ENCODE assay signal across 8 cellular contexts in the genomic region with DNA sequence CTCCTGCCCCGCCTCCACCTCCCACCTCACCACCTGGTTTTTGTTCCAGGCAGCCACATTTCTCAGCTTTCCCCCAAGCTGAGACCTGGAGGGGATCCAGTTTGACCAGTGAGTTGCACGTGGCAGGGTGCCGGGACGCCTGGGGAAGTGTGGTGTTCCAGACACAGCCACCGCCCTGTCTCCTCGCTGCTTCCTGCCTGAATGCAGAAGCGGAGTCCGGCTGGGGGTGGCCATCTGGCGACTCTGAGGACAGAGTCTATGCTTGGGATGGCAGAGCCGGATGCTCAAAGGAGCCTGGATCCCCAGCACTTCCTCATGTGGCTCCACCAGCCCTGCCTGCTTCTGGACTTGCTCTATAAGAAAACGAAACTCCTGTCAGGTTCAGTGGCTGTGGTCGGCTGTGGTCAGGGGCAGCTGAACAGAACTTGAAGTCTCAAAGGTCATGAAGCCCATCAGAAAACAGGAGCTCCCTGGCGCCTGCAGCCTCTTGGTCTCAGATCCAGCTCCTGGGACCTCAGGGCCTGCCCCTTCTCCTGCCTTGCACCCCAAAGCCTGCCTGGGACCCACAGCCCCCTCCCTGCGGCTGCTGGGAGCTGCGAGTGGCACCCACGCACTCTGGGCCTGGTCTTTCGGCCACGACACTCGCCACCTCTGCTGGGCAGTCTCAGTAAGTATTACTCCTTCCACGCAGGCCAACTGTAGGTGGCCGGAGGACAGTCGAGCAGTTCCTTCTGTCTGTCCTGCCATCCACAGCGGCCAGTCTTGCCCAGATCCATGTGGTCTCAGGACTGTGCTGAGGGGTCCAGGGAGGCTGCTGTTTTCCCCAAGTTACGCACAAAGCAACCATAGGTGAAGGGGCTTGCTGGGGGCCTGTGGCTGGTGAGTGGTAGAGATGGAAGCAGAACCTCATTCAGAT.
DNase-seq lines count a peak whose midpoint lies in the region; ATAC-seq and TF ChIP-seq lines count a peak whose summit lies in the region.

No MANE protein-coding gene starts in this region.

- H3K9me3 Mint-ChIP-seq in natural killer cell treated with Interleukin-12 subunit alpha and Interleukin-12 subunit beta and Interleukin-15 and Interleukin-18, amount 100 ng/mL, for 72 hours, result no peaks in the 10 kb centered on the region
- H3K9me3 Mint-ChIP-seq in nephron progenitor cell, result no peaks in the 10 kb centered on the region
- peaks cover 0 to 8% (median 4%) of the 10 kb centered on the region in 8 donors for H3K9me3 Mint-ChIP-seq in CD4-positive, alpha-beta memory T cell

- POLR2A ChIA-PET in CD4-positive, alpha-beta memory T cell (lab: Charles Lee; ENCODE audit: partially characterized antibody), result interaction anchor here (0.6 kb wide), 1 partner anchor 14 kb away, joined by 4 read pairs; no protein-coding TSS in a partner anchor

- H3K36me3 ChIP-seq in CD4-positive, alpha-beta memory T cell (ENCODE audit: insufficient read depth, low read length), result no peaks in the 10 kb centered on the region

- in situ Hi-C loops in GM13976 (cut with MboI; ENCODE audit: low sequenced_read_pairs, unreplicated experiment), result no loop called here

- CTCF ChIA-PET in CD4-positive, alpha-beta memory T cell (lab: Charles Lee; ENCODE audit: partially characterized antibody), result no interaction called here

- H3K36me3 Mint-ChIP-seq in natural killer cell treated with Interleukin-12 subunit alpha and Interleukin-12 subunit beta and Interleukin-15 and Interleukin-18, amount 100 ng/mL, for 72 hours, result no peaks in the 10 kb centered on the region
- H3K36me3 Mint-ChIP-seq in nephron progenitor cell (ENCODE audit: low read depth), result no peaks in the 10 kb centered on the region
- peaks cover 0 to 5% of the 10 kb centered on the region in 2 donors for H3K36me3 Mint-ChIP-seq in CD4-positive, alpha-beta memory T cell

- DNase-seq in GM13976 (ENCODE audit: low spot score), result peak; percentile 85
- DNase-seq in Kasumi-1 (lab: John Stamatoyannopoulos, UW), result peak; percentile 87 to 91
- DNase-seq in dermis blood vessel endothelial cell, result peak; percentile 66
- peak; percentile 59 for DNase-seq in natural killer cell treated with Interleukin-12 subunit alpha and Interleukin-12 subunit beta and Interleukin-15 and Interleukin-18, amount 100 ng/mL, for 72 hours (ENCODE audit: low spot score)
- DNase-seq in nephron progenitor cell, result no peak
- no peak for DNase-seq in dedifferentiated amniotic fluid mesenchymal stem cell (ENCODE audit: extremely low spot score)
- DNase-seq in CD4-positive, alpha-beta memory T cell, result no peak

- H3K27ac Mint-ChIP-seq in natural killer cell treated with Interleukin-12 subunit alpha and Interleukin-12 subunit beta and Interleukin-15 and Interleukin-18, amount 100 ng/mL, for 72 hours, result no peak overlapping the region
- no peak overlapping the region for H3K27ac Mint-ChIP-seq in nephron progenitor cell
- peak overlapping the region in 1 of 7 donors; percentile 57 for H3K27ac Mint-ChIP-seq in CD4-positive, alpha-beta memory T cell

- no peaks in the 10 kb centered on the region for H3K9me3 ChIP-seq in CD4-positive, alpha-beta memory T cell (ENCODE audit: control insufficient read depth in 1 of 2, low read length in 2 of 2)

- TF ChIP-seq CTCF in GM13976 (IDR thresholded peaks at IDR 0.05; ENCODE audit: borderline replicate concordance, control extremely low read depth, extremely low read depth, insufficient read depth, missing control alignments) (no peak), nephron progenitor cell (IDR thresholded peaks at IDR 0.05) (no peak)

- H3K27me3 ChIP-seq in CD4-positive, alpha-beta memory T cell (ENCODE audit: insufficient read depth, low read length), result no peaks in the 10 kb centered on the region

- no peak overlapping the region for H3K4me3 ChIP-seq in CD4-positive, alpha-beta memory T cell (ENCODE audit: low read length in 2 of 2)

- ATAC-seq in GM21528 (IDR thresholded peaks at IDR 0.05; ENCODE audit: low FRiP score, unreplicated experiment), result peak; percentile 86
- ATAC-seq in natural killer cell treated with Interleukin-12 subunit alpha and Interleukin-12 subunit beta and Interleukin-15 and Interleukin-18, amount 100 ng/mL, for 72 hours, result peak; percentile 51 to 60

- H3K4me3 Mint-ChIP-seq in natural killer cell treated with Interleukin-12 subunit alpha and Interleukin-12 subunit beta and Interleukin-15 and Interleukin-18, amount 100 ng/mL, for 72 hours, result peak overlapping the region; percentile 16
- H3K4me3 Mint-ChIP-seq in nephron progenitor cell, result no peak overlapping the region
- no peak overlapping the region for H3K4me3 Mint-ChIP-seq in CD4-positive, alpha-beta memory T cell

- H3K4me1 Mint-ChIP-seq in natural killer cell treated with Interleukin-12 subunit alpha and Interleukin-12 subunit beta and Interleukin-15 and Interleukin-18, amount 100 ng/mL, for 72 hours (ENCODE audit: low read depth in 2 of 2), result peaks cover 22% of the 10 kb centered on the region in 2 donors
- H3K4me1 Mint-ChIP-seq in nephron progenitor cell, result peaks cover 38% of the 10 kb centered on the region
- peaks cover 17 to 31% (median 24%) of the 10 kb centered on the region in 4 donors for H3K4me1 Mint-ChIP-seq in CD4-positive, alpha-beta memory T cell

- H3K27ac ChIP-seq in CD4-positive, alpha-beta memory T cell (ENCODE audit: low read depth, low read length), result no peak overlapping the region

- H3K4me1 ChIP-seq in CD4-positive, alpha-beta memory T cell (ENCODE audit: insufficient read depth, low read length), result peaks cover 21% of the 10 kb centered on the region

- H3K27me3 Mint-ChIP-seq in natural killer cell treated with Interleukin-12 subunit alpha and Interleukin-12 subunit beta and Interleukin-15 and Interleukin-18, amount 100 ng/mL, for 72 hours, result peaks cover 28 to 31% of the 10 kb centered on the region in 2 donors
- peaks cover 3% of the 10 kb centered on the region for H3K27me3 Mint-ChIP-seq in nephron progenitor cell (ENCODE audit: low read depth, poor library complexity)
- peaks cover 3% of the 10 kb centered on the region in 2 donors for H3K27me3 Mint-ChIP-seq in CD4-positive, alpha-beta memory T cell

- intact Hi-C loops in CD4-positive, alpha-beta memory T cell (cut with micrococcal nuclease), result no loop called here

Comparison
In these comparisons a context has a peak if more than half of its experiments do, and no peak if none do; other contexts are left out.
1. DNase-seq: peak in GM13976 (single experiment), Kasumi-1 (2 of 2), dermis blood vessel endothelial cell (single experiment) and natural killer cell treated with Interleukin-12 subunit alpha and Interleukin-12 subunit beta and Interleukin-15 and Interleukin-18, amount 100 ng/mL, for 72 hours (single experiment); none in nephron progenitor cell (single experiment), dedifferentiated amniotic fluid mesenchymal stem cell (single experiment) and CD4-positive, alpha-beta memory T cell (0 of 5).